In the genomic region with DNA sequence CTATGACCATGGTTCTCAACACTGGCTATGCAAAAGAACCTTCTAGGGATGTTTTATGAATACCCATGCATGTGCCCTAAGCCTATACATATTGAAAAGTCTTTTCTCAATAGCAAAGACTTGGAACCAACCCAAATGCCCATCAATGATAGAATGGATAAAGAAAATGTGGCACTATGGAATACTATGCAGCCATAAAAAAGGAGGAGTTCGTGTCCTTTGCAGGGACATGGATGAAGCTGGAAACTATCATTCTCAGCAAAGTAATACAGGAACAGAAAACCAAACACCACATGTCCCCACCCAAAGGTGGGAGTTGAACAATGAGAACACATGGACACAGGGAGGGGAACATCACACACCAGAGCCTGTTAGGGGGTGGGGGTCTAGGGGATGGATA, we compare ENCODE assay signal across 6 cellular contexts.
DNase-seq lines count a peak whose midpoint lies in the region; ATAC-seq, FAIRE-seq and TF ChIP-seq lines count a peak whose summit lies in the region.
"Not testable (repeated sequence)": the region's sequence is repeated elsewhere in the genome, so short reads cannot be mapped to it uniquely, and the experiment has no call there.

No MANE protein-coding gene starts in this region.

- not testable (repeated sequence) for H3K4me1 ChIP-seq in HEK293 (ENCODE audit: control insufficient read depth, insufficient read depth, low read length); K562 (replicated peaks in 1 of 2; ENCODE audit: control insufficient read depth in 2 of 2, insufficient read depth in 2 of 2, low read length in 2 of 2); endodermal cell (ENCODE audit: control insufficient read depth, insufficient read depth, low read length)

- TF ChIP-seq POLR2A in K562 (conservative IDR thresholded peaks at IDR 0.05): not testable (repeated sequence)

- not testable (repeated sequence) for H3K9me3 ChIP-seq in HEK293 (ENCODE audit: control insufficient read depth, insufficient read depth, low read depth, low read length); K562 (replicated peaks; ENCODE audit: control insufficient read depth, insufficient read depth, low read depth, low read length)
- peaks cover 35% of the 10 kb centered on the region for H3K9me3 ChIP-seq in endodermal cell (ENCODE audit: control insufficient read depth, low read length)

- FAIRE-seq in K562 (lab: Jason Lieb, UNC): not testable (repeated sequence)

- TF ChIP-seq RAD21 in K562 (CRISPR knock-in tag; conservative IDR thresholded peaks at IDR 0.05 in 1 of 2, IDR thresholded peaks at IDR 0.05 in 1 of 2): not testable (repeated sequence)

- H3K4me3 ChIP-seq in HEK293 (ENCODE audit: low read depth, low read length); K562: not testable (repeated sequence)
- H3K4me3 ChIP-seq in endodermal cell (ENCODE audit: low read length): peak overlapping the region; percentile 52

- not testable (repeated sequence) for H3K27ac Mint-ChIP-seq in endodermal cell; endothelial cell (ENCODE audit: unreplicated experiment); osteocyte (ENCODE audit: unreplicated experiment)
- H3K27ac Mint-ChIP-seq in stimulated activated naive B cell treated with anti-CD40 and anti-IgM and Interleukin-4, amounts not matched to agents 10 μg/mL and 1 μg/mL and 100 μg/mL, for 72 hours: peak overlapping the region; percentile 9

- not testable (repeated sequence) for BruUV-seq in K562 (replicated peaks; lab: Mats Ljungman, UMichigan)

- H3K9me3 Mint-ChIP-seq in endodermal cell: peaks cover 33% of the 10 kb centered on the region
- peaks cover 11% of the 10 kb centered on the region for H3K9me3 Mint-ChIP-seq in endothelial cell (ENCODE audit: unreplicated experiment)
- not testable (repeated sequence) for H3K9me3 Mint-ChIP-seq in osteocyte (ENCODE audit: unreplicated experiment)
- H3K9me3 Mint-ChIP-seq in stimulated activated naive B cell treated with anti-CD40 and anti-IgM and Interleukin-4, amounts not matched to agents 10 μg/mL and 1 μg/mL and 100 μg/mL, for 72 hours: peaks cover 9 to 17% of the 10 kb centered on the region in 2 donors

- POLR2A ChIA-PET in HEK293 (lab: Yijun Ruan, JAX): not testable (repeated sequence)
- POLR2A ChIA-PET in K562 (lab: Yijun Ruan, JAX): interaction anchor here (0.8 kb wide), 1 partner anchor 11 kb away, joined by 4 read pairs; no protein-coding TSS in a partner anchor

- not testable (repeated sequence) for H3K79me2 ChIP-seq in K562 (ENCODE audit: control insufficient read depth, insufficient read depth, low read length)

- not testable (repeated sequence) for H3K9ac ChIP-seq in K562 (ENCODE audit: insufficient read depth in 1 of 2, low read depth in 2 of 2, low read length in 2 of 2); endodermal cell (ENCODE audit: extremely low read depth, low read length, poor library complexity, severe bottlenecking)

- not testable (repeated sequence) for ATAC-seq in K562; stimulated activated naive B cell treated with anti-CD40 and anti-IgM and Interleukin-4, amounts not matched to agents 10 μg/mL and 1 μg/mL and 100 μg/mL, for 72 hours (replicated peaks)

- H4K20me1 ChIP-seq in K562 (replicated peaks; ENCODE audit: control insufficient read depth, insufficient read depth, low read length): not testable (repeated sequence)

- not testable (repeated sequence) for H3K27me3 Mint-ChIP-seq in endodermal cell (ENCODE audit: insufficient read depth); endothelial cell (ENCODE audit: unreplicated experiment); osteocyte (ENCODE audit: unreplicated experiment); stimulated activated naive B cell treated with anti-CD40 and anti-IgM and Interleukin-4, amounts not matched to agents 10 μg/mL and 1 μg/mL and 100 μg/mL, for 72 hours

- H3K9me1 ChIP-seq in K562 (ENCODE audit: control insufficient read depth, insufficient read depth, low read length): not testable (repeated sequence)

- H3K36me3 Mint-ChIP-seq in endodermal cell (ENCODE audit: low read depth): peaks cover 21% of the 10 kb centered on the region
- not testable (repeated sequence) for H3K36me3 Mint-ChIP-seq in endothelial cell (ENCODE audit: low read depth, unreplicated experiment); osteocyte (ENCODE audit: unreplicated experiment)
- peaks cover 14 to 26% of the 10 kb centered on the region in 2 donors for H3K36me3 Mint-ChIP-seq in stimulated activated naive B cell treated with anti-CD40 and anti-IgM and Interleukin-4, amounts not matched to agents 10 μg/mL and 1 μg/mL and 100 μg/mL, for 72 hours

- intact Hi-C loops in K562 (cut with micrococcal nuclease): not testable (repeated sequence)

- not testable (repeated sequence) for H3K4me3 Mint-ChIP-seq in endodermal cell; osteocyte (ENCODE audit: unreplicated experiment); stimulated activated naive B cell treated with anti-CD40 and anti-IgM and Interleukin-4, amounts not matched to agents 10 μg/mL and 1 μg/mL and 100 μg/mL, for 72 hours
- H3K4me3 Mint-ChIP-seq in endothelial cell (ENCODE audit: unreplicated experiment): peak overlapping the region; percentile 47

- H2AFZ ChIP-seq in K562 (ENCODE audit: low read depth, low read length): not testable (repeated sequence)

- not testable (repeated sequence) for H3K27me3 ChIP-seq in K562 (ENCODE audit: control insufficient read depth in 2 of 2, insufficient read depth in 2 of 2, low read length in 2 of 2); endodermal cell (ENCODE audit: control insufficient read depth, insufficient read depth, low read length, poor library complexity, severe bottlenecking)

- H3K4me2 ChIP-seq in K562 (ENCODE audit: insufficient read depth, low read length): not testable (repeated sequence)

- H3K4me1 Mint-ChIP-seq in endodermal cell; endothelial cell (ENCODE audit: unreplicated experiment); osteocyte (ENCODE audit: unreplicated experiment): not testable (repeated sequence)
- peaks cover 12 to 17% of the 10 kb centered on the region in 2 donors for H3K4me1 Mint-ChIP-seq in stimulated activated naive B cell treated with anti-CD40 and anti-IgM and Interleukin-4, amounts not matched to agents 10 μg/mL and 1 μg/mL and 100 μg/mL, for 72 hours

- not testable (repeated sequence) for TF ChIP-seq CTCF in HEK293 (tag by site-specific recombination; IDR thresholded peaks at IDR 0.05); K562 (IDR thresholded peaks at IDR 0.05 in 2 of 3, conservative IDR thresholded peaks at IDR 0.05 in 1 of 3; ENCODE audit: insufficient read depth in 2 of 3, low read depth in 1 of 3, low read length in 3 of 3); endodermal cell (conservative IDR thresholded peaks at IDR 0.05); endothelial cell (IDR thresholded peaks at IDR 0.05; ENCODE audit: unreplicated experiment); osteocyte (IDR thresholded peaks at IDR 0.05)

- H3K27ac ChIP-seq in HEK293 (ENCODE audit: extremely low read depth, low read depth, low read length); K562 (ENCODE audit: extremely low read depth, low read depth, low read length); endodermal cell (ENCODE audit: low read depth, low read length): not testable (repeated sequence)

- DNase-seq in K562 (ENCODE audit: extremely low read depth in 1 of 4, low spot score in 3 of 4); endodermal cell; endothelial cell (ENCODE audit: low spot score); stimulated activated naive B cell treated with anti-CD40 and anti-IgM and Interleukin-4, amounts not matched to agents 10 μg/mL and 1 μg/mL and 100 μg/mL, for 72 hours: not testable (repeated sequence)
- peak; percentile 32 for DNase-seq in osteocyte (ENCODE audit: extremely low spot score, unreplicated experiment)

- not testable (repeated sequence) for TF ChIP-seq EP300 in K562 (IDR thresholded peaks at IDR 0.05; ENCODE audit: low read length)

- H3K36me3 ChIP-seq in HEK293 (ENCODE audit: control insufficient read depth in 2 of 2, insufficient read depth in 1 of 2, low read length in 2 of 2); K562 (ENCODE audit: control insufficient read depth, insufficient read depth, low read length); endodermal cell (ENCODE audit: control insufficient read depth, insufficient read depth, low read length): not testable (repeated sequence)

- CTCF ChIA-PET in HEK293 (lab: Yijun Ruan, JAX): not testable (repeated sequence)
- CTCF ChIA-PET in K562 (lab: Yijun Ruan, JAX; ENCODE audit: low intra/inter-chr PET ratio): interaction anchor here (0.6 kb wide), 1 partner anchor 187 kb away, joined by 3 read pairs; no protein-coding TSS in a partner anchor

- in situ Hi-C loops in K562 (cut with MboI): not testable (repeated sequence)

- WGBS in K562 (ENCODE audit: insufficient coverage, low coverage, missing lambda C conversion rate): 0% methylated on average over 1 of the region's 1 CpG
- 100% methylated on average over 1 of the region's 1 CpG; no CpG with 5 or more reads in 1 of the 2 experiments for WGBS in endodermal cell (ENCODE audit: insufficient coverage in 1 of 2, insufficient read length in 1 of 2), 2 experiments

TF ChIP-seq in HEK293, 187 proteins besides CTCF, POLR2A, EP300 and RAD21:
- TF ChIP-seq ZNF146 (tag by site-specific recombination; IDR thresholded peaks at IDR 0.05): peak; percentile 72

TF ChIP-seq in K562, 482 proteins besides CTCF, POLR2A, EP300 and RAD21:
- TF ChIP-seq KDM1A (IDR thresholded peaks at IDR 0.05) (peak; percentile 25 to 57; a peak in 2 of 4 replicates), HDAC2 (IDR thresholded peaks at IDR 0.05) (peak; percentile 55; the same call in 1 of the 2 replicates), ZNF146 (CRISPR knock-in tag; IDR thresholded peaks at IDR 0.05; ENCODE audit: unreplicated experiment) (peak; percentile 94), BCOR (IDR thresholded peaks at IDR 0.05) (peak; percentile 76), RBM25 (IDR thresholded peaks at IDR 0.05; ENCODE audit: low read depth, low read length, severe bottlenecking) (peak; percentile 44)
